12 cellular contexts compared by ENCODE assay signal in genomic region chr14:61433169-61433568, GRCh38.
DNase-seq lines count a peak whose midpoint lies in the region; ATAC-seq and TF ChIP-seq lines count a peak whose summit lies in the region.
"Had no signal": no experiment of that assay in that cellular context is flagged by ENCODE, and none has a peak within 500 bp of the region (broad histone marks: within the 10 kb centered on the region; RNA-seq: fewer than 3 reads in every experiment).

No MANE protein-coding gene starts in this region.

- H3K36me3 Mint-ChIP-seq in activated naive CD4-positive, alpha-beta T cell treated with anti-CD3 and anti-CD28 coated beads, Interleukin-2, amount 50 U/mL, for 24 hours = peaks cover 15% of the 10 kb centered on the region
- peaks cover 56% of the 10 kb centered on the region for H3K36me3 Mint-ChIP-seq in activated CD8-positive, alpha-beta T cell treated with anti-CD3 and anti-CD28 coated beads for 36 hours (ENCODE audit: low read depth)
- peaks cover 0 to 10% (median 7%) of the 10 kb centered on the region in 3 donors for H3K36me3 Mint-ChIP-seq in immature natural killer cell

- H3K36me3 ChIP-seq in subcutaneous abdominal adipose tissue (ENCODE audit: control insufficient read depth in 5 of 5, insufficient read depth in 5 of 5, low read length in 5 of 5) (no peaks in the 10 kb centered on the region), aorta (ENCODE audit: control insufficient read depth in 1 of 2, insufficient read depth in 2 of 2, low read length in 1 of 2) (no peaks in the 10 kb centered on the region)
- H3K36me3 ChIP-seq: right atrium auricular region had no signal

- peak overlapping the region; percentile 97 for H3K27ac Mint-ChIP-seq in activated naive CD4-positive, alpha-beta T cell treated with anti-CD3 and anti-CD28 coated beads, Interleukin-2, amount 50 U/mL, for 24 hours
- peak overlapping the region; percentile 90 for H3K27ac Mint-ChIP-seq in activated CD8-positive, alpha-beta T cell treated with anti-CD3 and anti-CD28 coated beads for 36 hours
- peak overlapping the region; percentile 77 to 93 (median 84) for H3K27ac Mint-ChIP-seq in immature natural killer cell
- H3K27ac Mint-ChIP-seq: activated B cell treated with CpG ODN at 0.5 μM for 24 hours had no signal

- H3K9ac ChIP-seq in subcutaneous abdominal adipose tissue (ENCODE audit: low read length in 5 of 5) = no peak overlapping the region

- H3K27ac ChIP-seq in subcutaneous abdominal adipose tissue (ENCODE audit: low read depth, low read length) (peak overlapping the region; percentile 7), aorta (ENCODE audit: low read depth in 1 of 2, low read length in 2 of 2) (no peak overlapping the region)
- H3K27ac ChIP-seq: right atrium auricular region had no signal

- peaks cover 95% of the 10 kb centered on the region for H3K4me1 Mint-ChIP-seq in activated naive CD4-positive, alpha-beta T cell treated with anti-CD3 and anti-CD28 coated beads, Interleukin-2, amount 50 U/mL, for 24 hours
- H3K4me1 Mint-ChIP-seq in activated CD8-positive, alpha-beta T cell treated with anti-CD3 and anti-CD28 coated beads for 36 hours (ENCODE audit: low read depth) = peaks cover 93% of the 10 kb centered on the region
- H3K4me1 Mint-ChIP-seq in immature natural killer cell = peaks cover 98% of the 10 kb centered on the region in 2 donors
- H3K4me1 Mint-ChIP-seq: activated B cell treated with CpG ODN at 0.5 μM for 24 hours had no signal

- H3K27me3 ChIP-seq in subcutaneous abdominal adipose tissue (ENCODE audit: control insufficient read depth in 5 of 5, insufficient read depth in 4 of 5, low read length in 5 of 5) (no peaks in the 10 kb centered on the region), aorta (ENCODE audit: control insufficient read depth in 1 of 2, insufficient read depth in 2 of 2, low read length in 1 of 2) (no peaks in the 10 kb centered on the region)
- H3K27me3 ChIP-seq: right atrium auricular region had no signal

- H3K4me1 ChIP-seq in subcutaneous abdominal adipose tissue (ENCODE audit: control insufficient read depth in 5 of 5, insufficient read depth in 5 of 5, low read length in 5 of 5) (peaks cover 0 to 43% (median 7%) of the 10 kb centered on the region in 5 donors), aorta (ENCODE audit: control insufficient read depth in 1 of 2, insufficient read depth in 2 of 2, low read length in 2 of 2) (no peaks in the 10 kb centered on the region)

- no peaks in the 10 kb centered on the region for H3K9me3 Mint-ChIP-seq in activated naive CD4-positive, alpha-beta T cell treated with anti-CD3 and anti-CD28 coated beads, Interleukin-2, amount 50 U/mL, for 24 hours
- peaks cover 5% of the 10 kb centered on the region for H3K9me3 Mint-ChIP-seq in activated CD8-positive, alpha-beta T cell treated with anti-CD3 and anti-CD28 coated beads for 36 hours
- H3K9me3 Mint-ChIP-seq in immature natural killer cell = no peaks in the 10 kb centered on the region
- H3K9me3 Mint-ChIP-seq: activated B cell treated with CpG ODN at 0.5 μM for 24 hours had no signal

- WGBS in aorta, 2 donors = 42 to 53% methylated on average over 1 of the region's 1 CpG

- peak overlapping the region; percentile 66 for H3K4me3 Mint-ChIP-seq in activated naive CD4-positive, alpha-beta T cell treated with anti-CD3 and anti-CD28 coated beads, Interleukin-2, amount 50 U/mL, for 24 hours
- H3K4me3 Mint-ChIP-seq in activated CD8-positive, alpha-beta T cell treated with anti-CD3 and anti-CD28 coated beads for 36 hours = peak overlapping the region; percentile 52
- H3K4me3 Mint-ChIP-seq in immature natural killer cell = peak overlapping the region; percentile 36 to 77 (median 76)
- H3K4me3 Mint-ChIP-seq: activated B cell treated with CpG ODN at 0.5 μM for 24 hours had no signal

- DNase-seq in activated naive CD4-positive, alpha-beta T cell treated with anti-CD3 and anti-CD28 coated beads, Interleukin-2, amount 50 U/mL, for 16 hours = no peak
- DNase-seq in activated CD8-positive, alpha-beta T cell treated with anti-CD3 and anti-CD28 coated beads for 36 hours = no peak
- no peak for DNase-seq in immature natural killer cell
- no peak for DNase-seq in aorta
- DNase-seq: activated B cell treated with CpG ODN at 0.5 μM for 24 hours, activated gamma-delta T cell treated with Interleukin-2 at 50 U/mL for 16 hours, H7, NCI-H2107 had no signal

- CTCF ChIA-PET in activated CD8-positive, alpha-beta T cell treated with anti-CD3 and anti-CD28 coated beads for 36 hours (lab: Charles Lee) = interaction anchor here (1.0 to 2.1 kb wide), 11 partner anchors 9 to 137 kb away, joined by 3 to 5 read pairs (median 4); no protein-coding TSS in a partner anchor

- POLR2A ChIA-PET in activated CD8-positive, alpha-beta T cell treated with anti-CD3 and anti-CD28 coated beads for 36 hours (lab: Charles Lee) = interaction anchor here (0.7 to 1.8 kb wide), 8 partner anchors 13 to 111 kb away, joined by 3 to 5 read pairs (median 4); no protein-coding TSS in a partner anchor

- intact Hi-C loops in activated CD8-positive, alpha-beta T cell treated with anti-CD3 and anti-CD28 coated beads for 36 hours (cut with micrococcal nuclease) = no loop called here
- intact Hi-C loops in aorta (cut with DNase I) = no loop called here

- no peaks in the 10 kb centered on the region for H3K27me3 Mint-ChIP-seq in activated naive CD4-positive, alpha-beta T cell treated with anti-CD3 and anti-CD28 coated beads, Interleukin-2, amount 50 U/mL, for 24 hours
- H3K27me3 Mint-ChIP-seq in activated CD8-positive, alpha-beta T cell treated with anti-CD3 and anti-CD28 coated beads for 36 hours = no peaks in the 10 kb centered on the region
- H3K27me3 Mint-ChIP-seq in immature natural killer cell (ENCODE audit: low read depth in 3 of 3) = peaks cover 15 to 46% (median 19%) of the 10 kb centered on the region in 3 donors

- peaks cover 0 to 3% (median 0%) of the 10 kb centered on the region in 5 donors for H3K9me3 ChIP-seq in subcutaneous abdominal adipose tissue (ENCODE audit: control insufficient read depth in 5 of 5, low read length in 5 of 5)
- H3K9me3 ChIP-seq in aorta (ENCODE audit: control insufficient read depth, low read length) = peaks cover 2% of the 10 kb centered on the region
- H3K9me3 ChIP-seq: right atrium auricular region had no signal

- H3K4me3 ChIP-seq in subcutaneous abdominal adipose tissue (ENCODE audit: low read depth in 1 of 5, low read length in 5 of 5) (no peak overlapping the region), aorta (ENCODE audit: low read length in 2 of 2) (no peak overlapping the region)
- H3K4me3 ChIP-seq: right atrium auricular region had no signal

- TF ChIP-seq CTCF in activated CD8-positive, alpha-beta T cell treated with anti-CD3 and anti-CD28 coated beads for 36 hours (IDR thresholded peaks at IDR 0.05) = no peak

- ATAC-seq in activated CD8-positive, alpha-beta T cell treated with anti-CD3 and anti-CD28 coated beads for 36 hours = peak; percentile 5
- ATAC-seq in aorta (ENCODE audit: low FRiP score) (no peak), HG02798 (IDR thresholded peaks at IDR 0.05; ENCODE audit: poor library complexity, unreplicated experiment) (no peak)
